Comparison of ENCODE assay signal across 15 cellular contexts in the genomic region with DNA sequence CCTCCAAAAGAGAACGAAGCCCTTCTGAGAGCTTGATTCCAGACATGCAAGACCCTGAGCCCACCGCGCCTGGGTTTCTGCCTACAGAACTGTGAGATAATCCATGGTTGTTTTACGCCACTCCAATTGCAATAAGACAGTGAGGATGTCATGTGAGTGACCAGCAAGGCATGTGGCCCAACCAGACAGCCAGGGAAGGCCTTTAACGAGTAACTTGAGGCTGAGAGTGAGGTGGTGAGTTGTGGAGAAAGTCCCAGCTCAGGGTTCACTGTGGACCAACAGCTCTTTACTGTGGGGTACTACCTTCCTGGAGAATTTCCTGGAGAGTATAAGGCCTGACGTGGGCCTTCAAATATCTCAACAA.
DNase-seq lines count a peak whose midpoint lies in the region; ATAC-seq and TF ChIP-seq lines count a peak whose summit lies in the region.
"Had no signal": no experiment of that assay in that cellular context is flagged by ENCODE, and none has a peak within 500 bp of the region (broad histone marks: within the 10 kb centered on the region; RNA-seq: fewer than 3 reads in every experiment).

No MANE protein-coding gene starts in this region.

- peaks cover 0 to 5% of the 10 kb centered on the region in 2 donors for H3K4me1 Mint-ChIP-seq in natural killer cell treated with Interleukin-12 subunit alpha and Interleukin-12 subunit beta and Interleukin-15 and Interleukin-18, amount 100 ng/mL, for 72 hours (ENCODE audit: low read depth in 2 of 2)
- H3K4me1 Mint-ChIP-seq in natural killer cell (no peaks in the 10 kb centered on the region), osteocyte (ENCODE audit: unreplicated experiment) (peaks cover 31% of the 10 kb centered on the region)
- H3K4me1 Mint-ChIP-seq: B cell had no signal

- no peak for TF ChIP-seq CTCF in natural killer cell (IDR thresholded peaks at IDR 0.05)
- TF ChIP-seq CTCF in osteocyte (IDR thresholded peaks at IDR 0.05) = no peak
- no peak for TF ChIP-seq CTCF in vagina (IDR thresholded peaks at IDR 0.05)

- H3K4me3 ChIP-seq in vagina (no peak overlapping the region), aorta (ENCODE audit: low read length in 2 of 2) (no peak overlapping the region)
- H3K4me3 ChIP-seq: GM12878, SJCRH30 had no signal

- no peak for ATAC-seq in natural killer cell treated with Interleukin-12 subunit alpha and Interleukin-12 subunit beta and Interleukin-15 and Interleukin-18, amount 100 ng/mL, for 72 hours
- no peak for ATAC-seq in natural killer cell
- ATAC-seq in aorta (ENCODE audit: low FRiP score) = no peak

- H3K27ac ChIP-seq in epithelial cell of prostate = peak overlapping the region; percentile 9
- peak overlapping the region; percentile 70 for H3K27ac ChIP-seq in vagina
- no peak overlapping the region for H3K27ac ChIP-seq in aorta (ENCODE audit: low read depth in 1 of 2, low read length in 2 of 2)
- H3K27ac ChIP-seq: neutrophil, SJCRH30 had no signal

- DNase-seq in natural killer cell treated with Interleukin-12 subunit alpha and Interleukin-12 subunit beta and Interleukin-15 and Interleukin-18, amount 100 ng/mL, for 72 hours (ENCODE audit: low spot score) = peak; percentile 12
- no peak for DNase-seq in natural killer cell
- no peak for DNase-seq in epithelial cell of prostate (ENCODE audit: low read depth, low spot score)
- DNase-seq in osteocyte (ENCODE audit: extremely low spot score, unreplicated experiment) = no peak
- DNase-seq in vagina (ENCODE audit: extremely low spot score in 2 of 2) = no peak
- DNase-seq in RPMI8226 = no peak
- no peak for DNase-seq in aorta
- DNase-seq in RKO (ENCODE audit: low spot score) = no peak
- DNase-seq: cortex of kidney, DMS79, NCI-H187 treated with DMSO at 0.1 percent for 48 hours, SJCRH30 had no signal

- H3K9me3 ChIP-seq in vagina (no peaks in the 10 kb centered on the region), aorta (ENCODE audit: control insufficient read depth, low read length) (no peaks in the 10 kb centered on the region)
- H3K9me3 ChIP-seq: neutrophil, SJCRH30 had no signal

- TF ChIP-seq POLR2A in vagina (IDR thresholded peaks at IDR 0.05) = no peak

- no peak overlapping the region for H3K4me3 Mint-ChIP-seq in natural killer cell treated with Interleukin-12 subunit alpha and Interleukin-12 subunit beta and Interleukin-15 and Interleukin-18, amount 100 ng/mL, for 72 hours
- H3K4me3 Mint-ChIP-seq in natural killer cell (no peak overlapping the region), osteocyte (ENCODE audit: unreplicated experiment) (no peak overlapping the region)
- H3K4me3 Mint-ChIP-seq: B cell had no signal

- 97 to 98% methylated on average over 6 of the region's 6 CpGs for WGBS in aorta, 2 donors

- H3K27me3 Mint-ChIP-seq in natural killer cell treated with Interleukin-12 subunit alpha and Interleukin-12 subunit beta and Interleukin-15 and Interleukin-18, amount 100 ng/mL, for 72 hours = peaks cover 14 to 20% of the 10 kb centered on the region in 2 donors
- H3K27me3 Mint-ChIP-seq in natural killer cell (ENCODE audit: low read depth in 2 of 2) (peaks cover 0 to 14% of the 10 kb centered on the region in 2 donors), osteocyte (ENCODE audit: unreplicated experiment) (no peaks in the 10 kb centered on the region)

- H3K36me3 ChIP-seq in vagina (no peaks in the 10 kb centered on the region), aorta (ENCODE audit: control insufficient read depth in 1 of 2, insufficient read depth in 2 of 2, low read length in 1 of 2) (no peaks in the 10 kb centered on the region)
- H3K36me3 ChIP-seq: neutrophil, SJCRH30 had no signal

- intact Hi-C loops in natural killer cell (cut with micrococcal nuclease) = no loop called here
- intact Hi-C loops in vagina (cut with DNase I) = no loop called here
- intact Hi-C loops in aorta (cut with DNase I) = no loop called here

- H3K36me3 Mint-ChIP-seq in natural killer cell treated with Interleukin-12 subunit alpha and Interleukin-12 subunit beta and Interleukin-15 and Interleukin-18, amount 100 ng/mL, for 72 hours = no peaks in the 10 kb centered on the region
- H3K36me3 Mint-ChIP-seq in natural killer cell (no peaks in the 10 kb centered on the region), osteocyte (ENCODE audit: unreplicated experiment) (peaks cover 2% of the 10 kb centered on the region)

- H3K4me1 ChIP-seq in vagina (peaks cover 23% of the 10 kb centered on the region), aorta (ENCODE audit: control insufficient read depth in 1 of 2, insufficient read depth in 2 of 2, low read length in 2 of 2) (no peaks in the 10 kb centered on the region)
- H3K4me1 ChIP-seq: SJCRH30 had no signal

- H3K27me3 ChIP-seq in vagina (no peaks in the 10 kb centered on the region), aorta (ENCODE audit: control insufficient read depth in 1 of 2, insufficient read depth in 2 of 2, low read length in 1 of 2) (no peaks in the 10 kb centered on the region)
- H3K27me3 ChIP-seq: neutrophil, SJCRH30 had no signal

- H3K27ac Mint-ChIP-seq in natural killer cell treated with Interleukin-12 subunit alpha and Interleukin-12 subunit beta and Interleukin-15 and Interleukin-18, amount 100 ng/mL, for 72 hours = peak overlapping the region in 1 of 2 donors; percentile 56
- H3K27ac Mint-ChIP-seq in natural killer cell (no peak overlapping the region), osteocyte (ENCODE audit: unreplicated experiment) (peak overlapping the region; percentile 56)
- H3K27ac Mint-ChIP-seq: B cell had no signal

- H3K9me3 Mint-ChIP-seq in natural killer cell treated with Interleukin-12 subunit alpha and Interleukin-12 subunit beta and Interleukin-15 and Interleukin-18, amount 100 ng/mL, for 72 hours = no peaks in the 10 kb centered on the region
- H3K9me3 Mint-ChIP-seq in natural killer cell (no peaks in the 10 kb centered on the region), osteocyte (ENCODE audit: unreplicated experiment) (peaks cover 5% of the 10 kb centered on the region)

Comparison
In these comparisons a context has a peak if more than half of its experiments do, and no peak if none do; other contexts are left out.
1. H3K27ac ChIP-seq: peak in epithelial cell of prostate (single experiment) and vagina (single experiment); none in aorta (0 of 2).